ENCODE assay signal across 8 cellular contexts in the genomic region with DNA sequence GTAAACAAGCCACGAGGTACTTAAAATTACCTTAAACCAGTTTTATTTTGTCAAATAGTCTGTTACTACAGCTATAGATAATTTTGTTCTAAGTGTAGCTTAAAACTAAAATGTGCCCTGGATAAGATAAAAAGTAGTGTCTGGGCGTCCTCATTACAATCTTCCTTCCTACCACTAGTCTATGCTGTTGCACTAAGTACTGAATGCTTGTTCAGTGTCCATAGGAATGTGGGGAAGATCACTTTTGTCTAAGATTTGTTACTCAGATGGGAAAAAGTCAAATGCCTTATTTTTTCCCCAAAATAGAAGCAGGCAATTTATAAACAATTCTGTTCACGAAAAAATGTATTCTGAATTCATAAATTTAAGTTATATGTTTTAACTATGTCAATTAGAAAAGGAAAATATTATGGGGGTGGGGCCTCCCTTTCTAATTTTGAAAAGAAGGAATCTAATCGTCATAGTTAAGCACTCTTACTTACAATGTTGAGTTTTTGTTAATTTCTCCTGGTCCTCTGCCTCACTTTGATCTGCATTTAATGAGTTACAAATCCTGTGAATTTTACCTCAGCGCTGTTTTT.
DNase-seq lines count a peak whose midpoint lies in the region; ATAC-seq and TF ChIP-seq lines count a peak whose summit lies in the region.

No MANE protein-coding gene starts in this region.

- H3K23ac ChIP-seq in neuronal stem cell (ENCODE audit: low read depth, low read length, poor library complexity): no peak overlapping the region

- H3K14ac ChIP-seq in neuronal stem cell (ENCODE audit: low read length): no peak overlapping the region

- no peak overlapping the region for H3K4me3 Mint-ChIP-seq in activated CD4-positive, alpha-beta memory T cell treated with anti-CD3 and anti-CD28 coated beads for 36 hours

- ATAC-seq in HCT116: peak; percentile 98

- no peak overlapping the region for H3K27ac ChIP-seq in 22Rv1
- no peak overlapping the region for H3K27ac ChIP-seq in HCT116 (ENCODE audit: low read depth, low read length)
- H3K27ac ChIP-seq in SK-N-SH (ENCODE audit: low read depth in 2 of 2, low read length in 1 of 2): no peak overlapping the region
- no peak overlapping the region for H3K27ac ChIP-seq in neuronal stem cell (replicated peaks; ENCODE audit: low read length)

- no peak overlapping the region for H3K4ac ChIP-seq in neuronal stem cell (ENCODE audit: low read length)

- H3K27me3 ChIP-seq in HCT116 (ENCODE audit: insufficient read depth, low read length) (no peaks in the 10 kb centered on the region), SK-N-SH (ENCODE audit: insufficient read depth) (no peaks in the 10 kb centered on the region), neuronal stem cell (ENCODE audit: control insufficient read depth in 3 of 3, insufficient read depth in 3 of 3, low read depth in 1 of 3, low read length in 3 of 3) (no peaks in the 10 kb centered on the region)

- H3K27ac Mint-ChIP-seq in activated CD4-positive, alpha-beta memory T cell treated with anti-CD3 and anti-CD28 coated beads for 36 hours: no peak overlapping the region

- H2BK120ac ChIP-seq in neuronal stem cell (ENCODE audit: low read depth, low read length): no peak overlapping the region

- H4K8ac ChIP-seq in neuronal stem cell (ENCODE audit: low read depth, low read length): no peak overlapping the region

- CTCF ChIA-PET in GM10248 (lab: Yijun Ruan, JAX) (interaction anchor here (0.6 to 2.4 kb wide), 32 partner anchors 9 to 966 kb away, joined by 3 to 19 read pairs (median 4); no protein-coding TSS in a partner anchor), HCT116 (lab: Charles Lee) (interaction anchor here (0.6 to 1.5 kb wide), 19 partner anchors 8 to 665 kb away, joined by 3 to 38 read pairs (median 3); no protein-coding TSS in a partner anchor), SK-N-SH (lab: Yijun Ruan, JAX) (interaction anchor here (0.6 to 1.8 kb wide), 23 partner anchors 9 to 849 kb away, joined by 3 to 15 read pairs (median 3); no protein-coding TSS in a partner anchor)
- CTCF ChIA-PET in activated CD4-positive, alpha-beta memory T cell treated with anti-CD3 and anti-CD28 coated beads for 36 hours (lab: Charles Lee): interaction anchor here (0.5 to 1.0 kb wide), 12 partner anchors 11 to 648 kb away, joined by 3 to 5 read pairs (median 3); no protein-coding TSS in a partner anchor

- H3K9me3 ChIP-seq in HCT116 (ENCODE audit: control insufficient read depth in 1 of 2, insufficient read depth in 1 of 2, low read depth in 1 of 2, low read length in 2 of 2): no peaks in the 10 kb centered on the region
- H3K9me3 ChIP-seq in SK-N-SH: no peaks in the 10 kb centered on the region
- H3K9me3 ChIP-seq in neuronal stem cell (replicated peaks in 1 of 2; ENCODE audit: control insufficient read depth in 2 of 2, insufficient read depth in 1 of 2, low read depth in 1 of 2, low read length in 2 of 2): no peaks in the 10 kb centered on the region

- H4K20me1 ChIP-seq in HCT116 (ENCODE audit: insufficient read depth): no peaks in the 10 kb centered on the region
- H4K20me1 ChIP-seq in SK-N-SH (ENCODE audit: insufficient read depth): no peaks in the 10 kb centered on the region

- DNase-seq in GM10248 (ENCODE audit: extremely low spot score) (peak; percentile 51), HCT116 (ENCODE audit: low read depth, low spot score) (no peak), LNCaP clone FGC (ENCODE audit: low read depth) (peak; percentile 1), SK-N-SH (peak; percentile 49), fibroblast of mammary gland (ENCODE audit: low read depth) (peak; percentile 76), neuronal stem cell (ENCODE audit: low spot score) (peak; percentile 44)
- DNase-seq in activated CD4-positive, alpha-beta memory T cell treated with anti-CD3 and anti-CD28 coated beads for 36 hours: no peak

- TF ChIP-seq CTCF in 22Rv1 (IDR thresholded peaks at IDR 0.05) (peak; percentile 88), GM10248 (IDR thresholded peaks at IDR 0.05; ENCODE audit: control extremely low read depth, extremely low read depth, low read depth, missing control alignments) (peak; percentile 78), HCT116 (IDR thresholded peaks at IDR 0.05 in 2 of 3, conservative IDR thresholded peaks at IDR 0.05 in 1 of 3; ENCODE audit: borderline replicate concordance in 1 of 3, insufficient read depth in 1 of 3, low read depth in 2 of 3, low read length in 2 of 3) (peak; percentile 81 to 92 (median 84)), LNCaP clone FGC (IDR thresholded peaks at IDR 0.05; ENCODE audit: control insufficient read depth, extremely low read depth, insufficient read depth) (peak; percentile 69), SK-N-SH (IDR thresholded peaks at IDR 0.05) (peak; percentile 86), fibroblast of mammary gland (conservative IDR thresholded peaks at IDR 0.05; ENCODE audit: control insufficient read depth, insufficient read depth, low read depth, low read length) (peak; percentile 95)

- POLR2A ChIA-PET in GM10248 (lab: Yijun Ruan, JAX): no interaction called here
- POLR2A ChIA-PET in HCT116 (lab: Charles Lee): interaction anchor here (1.5 kb wide), 1 partner anchor 44 kb away, joined by 4 read pairs; no protein-coding TSS in a partner anchor
- POLR2A ChIA-PET in SK-N-SH (lab: Yijun Ruan, JAX): no interaction called here
- POLR2A ChIA-PET in activated CD4-positive, alpha-beta memory T cell treated with anti-CD3 and anti-CD28 coated beads for 36 hours (lab: Charles Lee): no interaction called here

- no peaks in the 10 kb centered on the region for H3K9me3 Mint-ChIP-seq in activated CD4-positive, alpha-beta memory T cell treated with anti-CD3 and anti-CD28 coated beads for 36 hours

- RAD21 ChIA-PET in HCT116 (lab: Charles Lee; ENCODE audit: low non-redundant PET in 1 of 2, low total read pairs in 2 of 2, uncharacterized antibody in 2 of 2, unreplicated experiment in 2 of 2): interaction anchor here (0.6 to 1.8 kb wide), 4 partner anchors 11 to 772 kb away, joined by 3 to 13 read pairs (median 6); no protein-coding TSS in a partner anchor

- no peak overlapping the region for H3K9ac ChIP-seq in HCT116 (ENCODE audit: low read length)
- H3K9ac ChIP-seq in SK-N-SH: no peak overlapping the region
- H3K9ac ChIP-seq in neuronal stem cell (ENCODE audit: low read depth, low read length, poor library complexity): no peak overlapping the region

- H3K4me1 ChIP-seq in HCT116 (ENCODE audit: control insufficient read depth in 1 of 2, insufficient read depth in 2 of 2, low read length in 2 of 2): no peaks in the 10 kb centered on the region
- H3K4me1 ChIP-seq in SK-N-SH (ENCODE audit: control insufficient read depth in 1 of 2, insufficient read depth in 2 of 2, low read depth in 1 of 2, low read length in 1 of 2): no peaks in the 10 kb centered on the region
- H3K4me1 ChIP-seq in neuronal stem cell (ENCODE audit: control insufficient read depth in 2 of 2, insufficient read depth in 1 of 2, low read depth in 1 of 2, low read length in 2 of 2): no peaks in the 10 kb centered on the region

- H4K91ac ChIP-seq in neuronal stem cell (ENCODE audit: low read depth, low read length, poor library complexity): no peak overlapping the region

- H3K4me2 ChIP-seq in HCT116 (ENCODE audit: low read length): no peak overlapping the region
- H3K4me2 ChIP-seq in SK-N-SH: no peak overlapping the region
- H3K4me2 ChIP-seq in neuronal stem cell (ENCODE audit: insufficient read depth, low read length, poor library complexity, severe bottlenecking): no peak overlapping the region

- H3K27me3 Mint-ChIP-seq in activated CD4-positive, alpha-beta memory T cell treated with anti-CD3 and anti-CD28 coated beads for 36 hours: no peaks in the 10 kb centered on the region

- TF ChIP-seq POLR2A in HCT116 (IDR thresholded peaks at IDR 0.05; ENCODE audit: borderline replicate concordance, extremely low read depth, insufficient read depth, insufficient read length): no peak

- H2BK12ac ChIP-seq in neuronal stem cell (ENCODE audit: low read length): no peak overlapping the region

- H3K4me3 ChIP-seq in HCT116 (replicated peaks in 1 of 2; ENCODE audit: low read depth in 1 of 2, low read length in 2 of 2): no peak overlapping the region
- no peak overlapping the region for H3K4me3 ChIP-seq in LNCaP clone FGC (ENCODE audit: low read depth, low read length)
- no peak overlapping the region; a peak in 1 of 4 replicates for H3K4me3 ChIP-seq in SK-N-SH (ENCODE audit: low read depth in 2 of 2, low read length in 1 of 2)
- no peak overlapping the region for H3K4me3 ChIP-seq in fibroblast of mammary gland (ENCODE audit: control insufficient read depth, low read depth, low read length)
- H3K4me3 ChIP-seq in neuronal stem cell (ENCODE audit: low read length in 2 of 2): no peak overlapping the region

- no peak for TF ChIP-seq EP300 in SK-N-SH (IDR thresholded peaks at IDR 0.05; ENCODE audit: borderline replicate concordance in 1 of 2, low read depth in 1 of 2, low read length in 1 of 2)

- peaks cover 22% of the 10 kb centered on the region for H3K4me1 Mint-ChIP-seq in activated CD4-positive, alpha-beta memory T cell treated with anti-CD3 and anti-CD28 coated beads for 36 hours (ENCODE audit: low read depth)

- BruUV-seq in HCT116 (replicated peaks; lab: Mats Ljungman, UMichigan): no TSS peak

- no peaks in the 10 kb centered on the region for H3K9me2 ChIP-seq in HCT116 (ENCODE audit: insufficient read depth)
- H3K9me2 ChIP-seq in SK-N-SH: no peaks in the 10 kb centered on the region

- 21% methylated on average over 5 of the region's 5 CpGs for WGBS in SK-N-SH (ENCODE audit: low lambda C conversion rate)
- no CpG with 5 or more reads among the region's 5 CpGs for WGBS in neuronal stem cell (ENCODE audit: extremely low coverage in 2 of 2, insufficient read length in 2 of 2, insufficient replicate concordance in 1 of 2), 2 donors

- no peaks in the 10 kb centered on the region for H3K36me3 Mint-ChIP-seq in activated CD4-positive, alpha-beta memory T cell treated with anti-CD3 and anti-CD28 coated beads for 36 hours

- TF ChIP-seq RAD21 in HCT116 (IDR thresholded peaks at IDR 0.05; ENCODE audit: low read depth) (peak; percentile 95), SK-N-SH (IDR thresholded peaks at IDR 0.05; ENCODE audit: low read length) (peak; percentile 95)

- peak overlapping the region; percentile 89 for H2AFZ ChIP-seq in HCT116 (ENCODE audit: low read depth, low read length, poor library complexity, severe bottlenecking)
- H2AFZ ChIP-seq in SK-N-SH (ENCODE audit: low read depth): no peak overlapping the region
- H2AFZ ChIP-seq in neuronal stem cell (ENCODE audit: low read length): no peak overlapping the region

- H3K79me2 ChIP-seq in HCT116 (ENCODE audit: insufficient read depth, low read length) (no peaks in the 10 kb centered on the region), SK-N-SH (ENCODE audit: insufficient read depth) (no peaks in the 10 kb centered on the region)

- H3K18ac ChIP-seq in neuronal stem cell (ENCODE audit: low read length): no peak overlapping the region

- H3F3A ChIP-seq in SK-N-SH (replicated peaks; ENCODE audit: insufficient read depth): no peaks in the 10 kb centered on the region

- H2AK5ac ChIP-seq in neuronal stem cell (ENCODE audit: low read depth, low read length): no peak overlapping the region

- intact Hi-C loops in HCT116 (cut with micrococcal nuclease): loop anchor here (1.0 to 10.0 kb wide), 6 partner anchors 144 to 961 kb away; no protein-coding TSS in a partner anchor
- intact Hi-C loops in activated CD4-positive, alpha-beta memory T cell treated with anti-CD3 and anti-CD28 coated beads for 36 hours (cut with micrococcal nuclease): loop anchor here (2.0 to 10.0 kb wide), 3 partner anchors 141 to 779 kb away; a partner anchor contains a TSS

- H3K36me3 ChIP-seq in HCT116 (ENCODE audit: control insufficient read depth in 1 of 2, insufficient read depth in 2 of 2, low read length in 2 of 2): no peaks in the 10 kb centered on the region
- no peaks in the 10 kb centered on the region for H3K36me3 ChIP-seq in SK-N-SH (replicated peaks in 1 of 2; ENCODE audit: control insufficient read depth in 1 of 2, insufficient read depth in 2 of 2, low read length in 1 of 2)
- H3K36me3 ChIP-seq in neuronal stem cell (replicated peaks in 1 of 2; ENCODE audit: control insufficient read depth in 2 of 2, insufficient read depth in 2 of 2, low read length in 2 of 2): no peaks in the 10 kb centered on the region

- no peak overlapping the region for H2BK5ac ChIP-seq in neuronal stem cell (ENCODE audit: low read length)

- H2BK15ac ChIP-seq in neuronal stem cell (ENCODE audit: low read length): no peak overlapping the region

- no peaks in the 10 kb centered on the region for H3K79me1 ChIP-seq in neuronal stem cell (ENCODE audit: low read depth, low read length)

Comparison
In these comparisons a context has a peak if more than half of its experiments do, and no peak if none do; other contexts are left out.
1. DNase-seq: peak in GM10248 (single experiment), LNCaP clone FGC (single experiment), SK-N-SH (single experiment), fibroblast of mammary gland (single experiment) and neuronal stem cell (single experiment); none in HCT116 (single experiment) and activated CD4-positive, alpha-beta memory T cell treated with anti-CD3 and anti-CD28 coated beads for 36 hours (single experiment).
2. Peak in every context shown above with its lines, with median percentiles within 50 percentile points of each other: CTCF ChIP-seq.